ENCODE assay signal across 18 cellular contexts in the genomic region with DNA sequence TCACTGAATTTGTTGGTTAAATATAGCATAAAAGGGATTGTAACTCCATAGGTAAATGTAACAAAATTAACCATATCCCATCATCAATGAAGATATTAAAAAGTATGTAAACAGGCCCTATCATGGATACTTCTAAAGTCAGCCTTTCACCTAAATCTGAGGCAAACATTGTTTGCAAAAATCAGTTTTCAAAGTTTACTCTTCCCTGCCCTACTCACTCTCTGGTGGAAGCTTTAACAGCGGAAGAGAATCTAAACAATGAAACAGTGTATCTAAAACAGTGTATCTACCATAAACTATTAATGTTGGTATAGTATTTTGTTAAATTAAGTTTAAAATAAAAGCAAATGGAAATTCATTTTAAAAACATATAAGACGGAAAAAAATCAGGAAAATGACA. TPM values are rescaled to one million over a fixed set of nuclear protein-coding genes. Genes with fewer than 3 reads are reported as not detected.
DNase-seq lines count a peak whose midpoint lies in the region; ATAC-seq, FAIRE-seq and TF ChIP-seq lines count a peak whose summit lies in the region.
"Had no signal": no experiment of that assay in that cellular context is flagged by ENCODE, and none has a peak within 500 bp of the region (broad histone marks: within the 10 kb centered on the region; RNA-seq: fewer than 3 reads in every experiment).

No MANE protein-coding gene starts in this region.

- no peak for ATAC-seq in memory B cell (ENCODE audit: low read depth)
- ATAC-seq in GM18861 (IDR thresholded peaks at IDR 0.05; ENCODE audit: unreplicated experiment): no peak
- no peak for ATAC-seq in HG03432 (IDR thresholded peaks at IDR 0.05; ENCODE audit: unreplicated experiment)

- intact Hi-C loops in PC-9 (cut with micrococcal nuclease; ENCODE audit: unreplicated experiment): no loop called here

- POLR2A ChIA-PET in PC-9 (lab: Charles Lee; ENCODE audit: unreplicated experiment): no interaction called here

- peaks cover 27% of the 10 kb centered on the region for H3K4me1 Mint-ChIP-seq in memory B cell
- H3K4me1 Mint-ChIP-seq: CD4-positive, alpha-beta memory T cell had no signal

- no peak for TF ChIP-seq CTCF in PC-9 (conservative IDR thresholded peaks at IDR 0.05)

- no peaks in the 10 kb centered on the region for H4K20me1 ChIP-seq in PC-9 (ENCODE audit: insufficient read depth)

- DNase-seq in GM12891 (ENCODE audit: insufficient read length, low spot score): no peak
- DNase-seq in PC-9: no peak
- no peak for DNase-seq in memory B cell (ENCODE audit: low spot score in 2 of 2)
- DNase-seq in NCI-H2107 treated with DMSO at 0.1 percent for 48 hours (lab: John Stamatoyannopoulos, UW; ENCODE audit: unreplicated experiment): no peak
- DNase-seq in NCI-H1417 treated with DMSO at 0.1 percent for 48 hours (lab: John Stamatoyannopoulos, UW): no peak
- DNase-seq: CD4-positive, alpha-beta memory T cell; DMS79; MV-4-11; NCI-H1436; NCI-H2081; NCI-H510A treated with DMSO at 0.1 percent for 48 hours; NCI-H82; SHP77; SK-N-SH; T-helper 1 cell had no signal

- no peaks in the 10 kb centered on the region for H3K36me3 Mint-ChIP-seq in memory B cell

- H3K4me2 ChIP-seq in PC-9: peak overlapping the region; percentile 1; the same call in 1 of the 2 replicates

- no peaks in the 10 kb centered on the region for H3K27me3 ChIP-seq in PC-9 (ENCODE audit: insufficient read depth, low read depth)

- H3K36me3 ChIP-seq in PC-9 (ENCODE audit: low read depth): no peaks in the 10 kb centered on the region

- peaks cover 26% of the 10 kb centered on the region for H3F3A ChIP-seq in PC-9 (ENCODE audit: insufficient read depth, low read depth)

- CTCF ChIA-PET in PC-9 (lab: Charles Lee): no interaction called here

- H3K9me3 ChIP-seq in PC-9 (ENCODE audit: insufficient read depth, low read depth): no peaks in the 10 kb centered on the region
- H3K9me3 ChIP-seq: SK-N-SH had no signal

- peak; percentile 33 for FAIRE-seq in GM12891 (lab: Jason Lieb, UNC)
- FAIRE-seq: H1 had no signal

- no peak overlapping the region for H3K4me3 ChIP-seq in PC-9

- H3K27me3 Mint-ChIP-seq in memory B cell: no peaks in the 10 kb centered on the region
- H3K27me3 Mint-ChIP-seq: CD4-positive, alpha-beta memory T cell had no signal

- H3K27ac ChIP-seq in PC-9: peak overlapping the region; percentile 13

- H3K4me3 Mint-ChIP-seq in memory B cell: no peak overlapping the region
- H3K4me3 Mint-ChIP-seq: CD4-positive, alpha-beta memory T cell had no signal

- BruUV-seq in PC-9 (replicated peaks; lab: Mats Ljungman, UMichigan): no TSS peak

- peaks cover 10% of the 10 kb centered on the region; the same call in 1 of the 2 replicates for H3K79me2 ChIP-seq in PC-9 (ENCODE audit: low read depth)

- H2AFZ ChIP-seq in PC-9: no peak overlapping the region

- no peak for TF ChIP-seq POLR2A in GM12891 (IDR thresholded peaks at IDR 0.05; ENCODE audit: low read depth, low read length)

- H3K4me1 ChIP-seq in PC-9 (replicated peaks; ENCODE audit: insufficient read depth): peaks cover 61% of the 10 kb centered on the region

- no peaks in the 10 kb centered on the region for H3K9me3 Mint-ChIP-seq in memory B cell
- H3K9me3 Mint-ChIP-seq: CD4-positive, alpha-beta memory T cell had no signal

- H3K27ac Mint-ChIP-seq in memory B cell: peak overlapping the region; percentile 81

- H3K9me2 ChIP-seq in PC-9 (ENCODE audit: insufficient read depth): no peaks in the 10 kb centered on the region
- H3K9me2 ChIP-seq: SK-N-SH had no signal

TF ChIP-seq in GM12891, 5 proteins besides CTCF, POLR2A, EP300 and RAD21:
- TF ChIP-seq POU2F2 (IDR thresholded peaks at IDR 0.05; ENCODE audit: low read depth, low read length): no peak
- no peak for TF ChIP-seq SPI1 (IDR thresholded peaks at IDR 0.05; ENCODE audit: low read depth, low read length)
- no peak for TF ChIP-seq PAX5 (IDR thresholded peaks at IDR 0.05; ENCODE audit: insufficient read depth, low read length, severe bottlenecking)
- no peak for TF ChIP-seq POLR2AphosphoS5 (IDR thresholded peaks at IDR 0.05; ENCODE audit: low read depth, low read length)
- no peak for TF ChIP-seq TAF1 (IDR thresholded peaks at IDR 0.05; ENCODE audit: low read depth, low read length)

RNA-seq across cellular contexts. Expression of a gene that starts 21.1 kb away (rescaled TPM):
- 99.2 TPM for polyA plus RNA-seq in GM12891 (2012; ENCODE audit: low read depth, missing spikeins)
- 64.1 and 71.2 TPM in 2 replicates for total RNA-seq in PC-9 (2021)
